Comparison of ENCODE assay signal across 13 cellular contexts in the genomic region with DNA sequence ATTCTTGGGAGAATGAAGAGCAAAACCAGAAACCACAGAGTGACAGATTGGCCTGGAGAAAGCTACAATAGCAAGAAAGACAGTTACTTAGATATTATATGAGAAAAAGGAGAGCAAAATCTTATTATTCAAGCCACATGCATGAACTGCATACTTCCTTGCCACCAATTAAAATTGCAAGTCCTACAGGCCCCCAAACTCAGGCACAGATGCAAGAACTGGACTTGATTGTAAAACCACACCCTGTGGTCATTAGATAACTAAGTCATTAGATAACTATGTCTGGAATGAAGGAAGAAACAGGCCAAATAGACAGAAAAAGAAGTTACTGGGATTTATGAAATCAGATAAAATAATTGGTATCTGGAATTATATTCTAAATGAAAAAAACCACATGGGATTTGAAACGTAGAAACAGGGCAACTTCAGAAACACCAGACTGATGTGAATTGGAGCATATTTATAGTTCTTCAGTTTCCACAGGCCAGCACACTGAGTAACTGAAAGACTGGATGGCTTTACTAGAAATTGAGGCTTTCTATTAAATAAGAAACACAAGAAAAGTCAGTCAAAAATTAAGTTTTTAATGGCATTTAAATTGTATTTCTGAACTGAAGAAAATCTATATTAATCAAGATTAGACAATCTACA. TPM values are rescaled to one million over a fixed set of nuclear protein-coding genes. Genes with fewer than 3 reads are reported as not detected.
DNase-seq lines count a peak whose midpoint lies in the region; ATAC-seq, FAIRE-seq and TF ChIP-seq lines count a peak whose summit lies in the region.
"Had no signal": no experiment of that assay in that cellular context is flagged by ENCODE, and none has a peak within 500 bp of the region (broad histone marks: within the 10 kb centered on the region; RNA-seq: fewer than 3 reads in every experiment).

No MANE protein-coding gene starts in this region.

- WGBS in spleen, 5 donors: 41 to 63% (median 59%) methylated on average over 1 of the region's 1 CpG

- no peaks in the 10 kb centered on the region; the same call in 1 of the 2 replicates for H3K27me3 Mint-ChIP-seq in HFFc6 (ENCODE audit: insufficient read depth)
- no peaks in the 10 kb centered on the region for H3K27me3 Mint-ChIP-seq in astrocyte (ENCODE audit: low read depth, unreplicated experiment)

- H3K4me1 ChIP-seq in astrocyte (ENCODE audit: insufficient read depth, low read length) (peaks cover 13% of the 10 kb centered on the region), spleen (no peaks in the 10 kb centered on the region)
- H3K4me1 ChIP-seq: testis had no signal

- peak overlapping the region; percentile 17 for H3K4me2 ChIP-seq in astrocyte (ENCODE audit: low read length)

- ATAC-seq in HG03378 (IDR thresholded peaks at IDR 0.05; ENCODE audit: unreplicated experiment) (no peak), HG02798 (IDR thresholded peaks at IDR 0.05; ENCODE audit: poor library complexity, unreplicated experiment) (no peak)

- H4K20me1 ChIP-seq in astrocyte (ENCODE audit: insufficient read depth, low read length): no peaks in the 10 kb centered on the region

- H3K4me3 ChIP-seq in astrocyte (ENCODE audit: insufficient read depth, low read depth, low read length): no peak overlapping the region
- H3K4me3 ChIP-seq in spleen: no peak overlapping the region
- H3K4me3 ChIP-seq: testis had no signal

- H3K36me3 ChIP-seq in astrocyte (ENCODE audit: insufficient read depth, low read length): no peaks in the 10 kb centered on the region
- H3K36me3 ChIP-seq in spleen: no peaks in the 10 kb centered on the region

- H3K9me3 ChIP-seq in astrocyte (ENCODE audit: insufficient read depth, low read depth, low read length) (no peaks in the 10 kb centered on the region), spleen (no peaks in the 10 kb centered on the region)
- H3K9me3 ChIP-seq: testis had no signal

- H3K27ac Mint-ChIP-seq in HFFc6: peak overlapping the region; percentile 81
- peak overlapping the region; percentile 79 for H3K27ac Mint-ChIP-seq in astrocyte (ENCODE audit: unreplicated experiment)
- H3K27ac Mint-ChIP-seq: B cell had no signal

- H3K9me3 Mint-ChIP-seq in HFFc6 (no peaks in the 10 kb centered on the region), astrocyte (ENCODE audit: unreplicated experiment) (no peaks in the 10 kb centered on the region)

- H3K27ac ChIP-seq in astrocyte (ENCODE audit: low read depth, low read length): peak overlapping the region; percentile 19
- H3K27ac ChIP-seq in spleen: no peak overlapping the region
- H3K27ac ChIP-seq: testis had no signal

- no peak overlapping the region for H3K9ac ChIP-seq in astrocyte (ENCODE audit: low read length)

- peak overlapping the region; percentile 8 for H2AFZ ChIP-seq in astrocyte (ENCODE audit: low read depth, low read length)

- TF ChIP-seq CTCF in HFFc6 (IDR thresholded peaks at IDR 0.05) (no peak), astrocyte (IDR thresholded peaks at IDR 0.05; ENCODE audit: insufficient read depth, low read depth, low read length) (no peak), spleen (IDR thresholded peaks at IDR 0.05 in 8 of 11, conservative IDR thresholded peaks at IDR 0.05 in 3 of 11) (no peak)

- DNase-seq in ACHN: peak; percentile 50
- peak; percentile 80 for DNase-seq in HFFc6
- peak; percentile 95 for DNase-seq in astrocyte (ENCODE audit: low read depth)
- peak; percentile 77 for DNase-seq in iris pigment epithelial cell (ENCODE audit: low read depth)
- DNase-seq in NCI-H1092 treated with DMSO at 0.1 percent for 48 hours (lab: John Stamatoyannopoulos, UW): no peak
- DNase-seq in spleen: no peak
- DNase-seq: caudate nucleus, GF-D8, posterior cingulate gyrus, testis had no signal

- H3K27me3 ChIP-seq in astrocyte (ENCODE audit: insufficient read depth, low read length) (no peaks in the 10 kb centered on the region), spleen (replicated peaks in 1 of 7) (no peaks in the 10 kb centered on the region)
- H3K27me3 ChIP-seq: testis had no signal

- H3K4me3 Mint-ChIP-seq in HFFc6: peak overlapping the region; percentile 17
- peak overlapping the region; percentile 1 for H3K4me3 Mint-ChIP-seq in astrocyte (ENCODE audit: unreplicated experiment)
- H3K4me3 Mint-ChIP-seq: B cell had no signal

- FAIRE-seq in astrocyte (lab: Jason Lieb, UNC): peak; percentile 60

- no peak for TF ChIP-seq POLR2A in spleen (IDR thresholded peaks at IDR 0.05)

- in situ Hi-C loops in ACHN (cut with HindIII; ENCODE audit: low pct_ligation_motif_present, low pct_unique_long_range_greater_than_20kb, low sequenced_read_pairs): no loop called here

- H3K79me2 ChIP-seq in astrocyte (ENCODE audit: insufficient read depth, low read length): no peaks in the 10 kb centered on the region

- peaks cover 55% of the 10 kb centered on the region for H3K4me1 Mint-ChIP-seq in HFFc6 (ENCODE audit: low read depth)
- peaks cover 23% of the 10 kb centered on the region for H3K4me1 Mint-ChIP-seq in astrocyte (ENCODE audit: low read depth, unreplicated experiment)
- H3K4me1 Mint-ChIP-seq: B cell had no signal

- H3K36me3 Mint-ChIP-seq in HFFc6 (ENCODE audit: low read depth): no peaks in the 10 kb centered on the region
- H3K36me3 Mint-ChIP-seq in astrocyte (ENCODE audit: low read depth, unreplicated experiment): no peaks in the 10 kb centered on the region

- intact Hi-C loops in spleen (cut with DNase I; ENCODE audit: low total_unique reads): loop anchor here (10.0 kb wide), 1 partner anchor 365 kb away; no protein-coding TSS in a partner anchor

RNA-seq across cellular contexts. Expression of gene CARMIL1, which starts 49.4 kb away (rescaled TPM):
- total RNA-seq in HFFc6 (2021; fragmentation: NEBNext Ultra II Directional; extraction: Animal tissue kit (Norgen Biotek cat#: 25700)): 10 to 100 TPM; 12.2 to 15.6 (median 13.7) TPM
- 19.1 and 21.3 TPM in 2 replicates for total RNA-seq in astrocyte
- 10 to 100 TPM in 4 of 7 donors, 1 to 10 TPM in 3; 7.8 to 34.8 (median 10.1) TPM for total RNA-seq in spleen
- polyA plus RNA-seq in spleen: 1 to 10 TPM; 3.7 to 8.7 (median 5.6) TPM

Comparison
In these comparisons a context has a peak if more than half of its experiments do, and no peak if none do; other contexts are left out.
1. DNase-seq: peak in ACHN (single experiment), HFFc6 (single experiment), astrocyte (single experiment) and iris pigment epithelial cell (single experiment); none in NCI-H1092 treated with DMSO at 0.1 percent for 48 hours (single experiment) and spleen (single experiment).